17 cellular contexts compared by ENCODE assay signal in genomic region chr2:239747771-239748170, GRCh38.
DNase-seq lines count a peak whose midpoint lies in the region; ATAC-seq, FAIRE-seq and TF ChIP-seq lines count a peak whose summit lies in the region.
"Had no signal": no experiment of that assay in that cellular context is flagged by ENCODE, and none has a peak within 500 bp of the region (broad histone marks: within the 10 kb centered on the region; RNA-seq: fewer than 3 reads in every experiment).

No MANE protein-coding gene starts in this region.

- no peaks in the 10 kb centered on the region for H3K27me3 ChIP-seq in Peyer's patch
- H3K27me3 ChIP-seq: BLaER1 had no signal

- H3K9ac ChIP-seq in kidney (ENCODE audit: low read length in 2 of 2), result no peak overlapping the region
- H3K9ac ChIP-seq: BLaER1 had no signal

- TF ChIP-seq CTCF in kidney (IDR thresholded peaks at IDR 0.05; ENCODE audit: borderline replicate concordance, extremely low read depth, insufficient read depth) (no peak), Peyer's patch (IDR thresholded peaks at IDR 0.05) (no peak)

- no peaks in the 10 kb centered on the region for H3K4me1 Mint-ChIP-seq in activated T-helper 17 cell treated with anti-CD3 and anti-CD28 coated beads, Interleukin-2, amount 50 U/mL, for 72 hours

- FAIRE-seq in kidney (lab: Jason Lieb, UNC), result no peak

- no peak overlapping the region for H3K4me3 Mint-ChIP-seq in activated T-helper 17 cell treated with anti-CD3 and anti-CD28 coated beads, Interleukin-2, amount 50 U/mL, for 72 hours
- H3K4me3 Mint-ChIP-seq: CD4-positive, alpha-beta memory T cell; GM23338 had no signal

- H3K36me3 ChIP-seq in kidney (ENCODE audit: control insufficient read depth in 1 of 2, insufficient read depth in 2 of 2, low read length in 2 of 2), result no peaks in the 10 kb centered on the region
- no peaks in the 10 kb centered on the region for H3K36me3 ChIP-seq in Peyer's patch
- H3K36me3 ChIP-seq: BLaER1 had no signal

- H3K4me1 ChIP-seq in kidney (ENCODE audit: control insufficient read depth in 1 of 2, insufficient read depth in 1 of 2, low read depth in 1 of 2, low read length in 2 of 2), result peaks cover 0 to 4% of the 10 kb centered on the region in 2 donors
- no peaks in the 10 kb centered on the region for H3K4me1 ChIP-seq in Peyer's patch

- no peaks in the 10 kb centered on the region for H3K27me3 Mint-ChIP-seq in activated T-helper 17 cell treated with anti-CD3 and anti-CD28 coated beads, Interleukin-2, amount 50 U/mL, for 72 hours
- H3K27me3 Mint-ChIP-seq: CD4-positive, alpha-beta memory T cell had no signal

- H3K9me3 Mint-ChIP-seq in activated T-helper 17 cell treated with anti-CD3 and anti-CD28 coated beads, Interleukin-2, amount 50 U/mL, for 72 hours, result no peaks in the 10 kb centered on the region
- H3K9me3 Mint-ChIP-seq: CD4-positive, alpha-beta memory T cell; GM23338 had no signal

- intact Hi-C loops in Right ventricle myocardium superior (cut with DNase I) (no loop called here), left cardiac atrium (cut with DNase I) (no loop called here), kidney (cut with DNase I) (no loop called here)

- H3K9me3 ChIP-seq in kidney (ENCODE audit: control insufficient read depth in 1 of 2, low read length in 2 of 2) (no peaks in the 10 kb centered on the region), Peyer's patch (no peaks in the 10 kb centered on the region)
- H3K9me3 ChIP-seq: BLaER1 had no signal

- DNase-seq in Right ventricle myocardium superior, result peak; percentile 8
- DNase-seq in left cardiac atrium, result no peak
- DNase-seq in kidney, result peak; percentile 39
- no peak for DNase-seq in Peyer's patch
- no peak for DNase-seq in effector CD8-positive, alpha-beta T cell (lab: John Stamatoyannopoulos, UW)
- DNase-seq: 8988T; Calu3; CD4-positive, alpha-beta memory T cell; DMS79 treated with DMSO at 0.1 percent for 48 hours; GF-D8; H7 had no signal

- no peak overlapping the region for H3K4me3 ChIP-seq in kidney (ENCODE audit: low read length in 2 of 2)
- H3K4me3 ChIP-seq in Peyer's patch, result no peak overlapping the region
- H3K4me3 ChIP-seq: BLaER1, GM23338 had no signal

- no peaks in the 10 kb centered on the region for H3K36me3 Mint-ChIP-seq in activated T-helper 17 cell treated with anti-CD3 and anti-CD28 coated beads, Interleukin-2, amount 50 U/mL, for 72 hours (ENCODE audit: low read depth)
- H3K36me3 Mint-ChIP-seq: CD14-positive monocyte; CD4-positive, alpha-beta memory T cell had no signal

- H3K27ac ChIP-seq in kidney (ENCODE audit: low read depth in 2 of 2, low read length in 2 of 2), result no peak overlapping the region
- H3K27ac ChIP-seq in Peyer's patch, result no peak overlapping the region
- H3K27ac ChIP-seq: HL-60 had no signal

- no peak for TF ChIP-seq POLR2A in Peyer's patch (IDR thresholded peaks at IDR 0.05)

- no peak for ATAC-seq in Right ventricle myocardium superior (ENCODE audit: poor library complexity)
- no peak for ATAC-seq in left cardiac atrium
- ATAC-seq in activated T-helper 17 cell treated with anti-CD3 and anti-CD28 coated beads, Interleukin-2, amount 50 U/mL, for 72 hours (replicated peaks), result no peak
- ATAC-seq in HG02884 (IDR thresholded peaks at IDR 0.05; ENCODE audit: unreplicated experiment), result no peak
- ATAC-seq: GM23338 had no signal

- peak overlapping the region; percentile 28 for H3K27ac Mint-ChIP-seq in activated T-helper 17 cell treated with anti-CD3 and anti-CD28 coated beads, Interleukin-2, amount 50 U/mL, for 72 hours
- H3K27ac Mint-ChIP-seq: GM23338 had no signal

Comparison
In these comparisons a context has a peak if more than half of its experiments do, and no peak if none do; other contexts are left out.
1. DNase-seq: peak in Right ventricle myocardium superior (single experiment) and kidney (single experiment); none in left cardiac atrium (single experiment), Peyer's patch (0 of 3) and effector CD8-positive, alpha-beta T cell (single experiment).